8 cellular contexts compared by ENCODE assay signal in genomic region chr7:74288034-74288881, GRCh38. TPM values are rescaled to one million over a fixed set of nuclear protein-coding genes. Genes with fewer than 3 reads are reported as not detected.
DNase-seq lines count a peak whose midpoint lies in the region; ATAC-seq, FAIRE-seq and TF ChIP-seq lines count a peak whose summit lies in the region.

No MANE protein-coding gene starts in this region.

- H3K9ac ChIP-seq in H9 (ENCODE audit: extremely low read depth, insufficient read length, low read length) (no peak overlapping the region), mesenchymal stem cell (ENCODE audit: low read length) (peak overlapping the region; percentile 85)

- no peak overlapping the region for H2BK120ac ChIP-seq in H9 (ENCODE audit: low read depth, low read length, poor library complexity, severe bottlenecking)
- no peak overlapping the region for H2BK120ac ChIP-seq in mesenchymal stem cell (ENCODE audit: low read depth, low read length)

- H3K4ac ChIP-seq in H9 (ENCODE audit: low read depth, low read length) (no peak overlapping the region), mesenchymal stem cell (ENCODE audit: low read depth in 1 of 2, low read length in 2 of 2) (peak overlapping the region in 1 of 2 experiments; percentile 99)

- H3K9me3 Mint-ChIP-seq in H9 = no peaks in the 10 kb centered on the region; a peak in 1 of 5 replicates

- ATAC-seq in HG02840 (IDR thresholded peaks at IDR 0.05; ENCODE audit: low FRiP score, unreplicated experiment) = no peak

- no TSS peak for BruUV-seq in A673 (replicated peaks; lab: Mats Ljungman, UMichigan)

- intact Hi-C loops in A673 (cut with micrococcal nuclease; ENCODE audit: unreplicated experiment) (no loop called here), ascending aorta (cut with DNase I) (no loop called here)

- H2BK15ac ChIP-seq in H9 (ENCODE audit: low read depth, low read length) = no peak overlapping the region
- peak overlapping the region; percentile 34 for H2BK15ac ChIP-seq in mesenchymal stem cell (ENCODE audit: low read depth, poor library complexity, severe bottlenecking)

- H3K27ac ChIP-seq in A673 (ENCODE audit: low read depth, low read length, poor library complexity, severe bottlenecking) = peak overlapping the region; percentile 34
- no peak overlapping the region for H3K27ac ChIP-seq in H9 (ENCODE audit: insufficient read length, low read depth, low read length)
- H3K27ac ChIP-seq in ascending aorta = peak overlapping the region; percentile 69 to 93
- H3K27ac ChIP-seq in mesenchymal stem cell (ENCODE audit: low read length, poor library complexity, severe bottlenecking) = no peak overlapping the region

- H3K4me2 ChIP-seq in H9 (ENCODE audit: insufficient read depth, insufficient read length, low read length) = peak overlapping the region; percentile 93
- H3K4me2 ChIP-seq in mesenchymal stem cell (ENCODE audit: low read length, poor library complexity, severe bottlenecking) = no peak overlapping the region

- H3K79me1 ChIP-seq in H9 (ENCODE audit: insufficient read depth, low read depth, low read length, poor library complexity, severe bottlenecking) (peaks cover 4% of the 10 kb centered on the region), mesenchymal stem cell (replicated peaks; ENCODE audit: low read length, poor library complexity, severe bottlenecking) (peaks cover 3% of the 10 kb centered on the region)

- H3K23me2 ChIP-seq in H9 (ENCODE audit: insufficient read length, low read depth, low read length, poor library complexity, severe bottlenecking) = peaks cover 12% of the 10 kb centered on the region

- H2AK5ac ChIP-seq in H9 (ENCODE audit: insufficient read length, low read length) (no peak overlapping the region), mesenchymal stem cell (ENCODE audit: low read length, severe bottlenecking) (peak overlapping the region; percentile 72)

- CTCF ChIA-PET in A673 (lab: Charles Lee) = no interaction called here

- H4K8ac ChIP-seq in H9 (replicated peaks; ENCODE audit: insufficient read length, low read depth, low read length) (peak overlapping the region; percentile 5), mesenchymal stem cell (ENCODE audit: low read length) (peak overlapping the region; percentile 94)

- DNase-seq in A673 (ENCODE audit: low spot score) (no peak), H9 (no peak), ascending aorta (ENCODE audit: low spot score in 2 of 2) (no peak), mesenchymal stem cell (peak; percentile 45), frontal cortex (ENCODE audit: low spot score in 2 of 2) (no peak), activated gamma-delta T cell treated with Interleukin-2 at 50 U/mL for 16 hours (no peak), SKM-1 treated with dmso at 0.1 percent for 144 hours (lab: John Stamatoyannopoulos, UW; ENCODE audit: unreplicated experiment) (no peak)

- H2AFZ ChIP-seq in H9 (ENCODE audit: low read length) (no peak overlapping the region), mesenchymal stem cell (ENCODE audit: low read depth, low read length) (peak overlapping the region; percentile 85)

- H3T11ph ChIP-seq in H9 (ENCODE audit: low read length) = no peak overlapping the region

- H2BK20ac ChIP-seq in H9 (ENCODE audit: low read depth, low read length, poor library complexity, severe bottlenecking) = no peak overlapping the region

- H3K9me3 ChIP-seq in A673 (ENCODE audit: low read depth, low read length, poor library complexity, severe bottlenecking) (no peaks in the 10 kb centered on the region), H9 (ENCODE audit: control insufficient read depth, low read depth, low read length) (no peaks in the 10 kb centered on the region), ascending aorta (no peaks in the 10 kb centered on the region), mesenchymal stem cell (ENCODE audit: control insufficient read depth, low read length) (no peaks in the 10 kb centered on the region)

- H2BK12ac ChIP-seq in H9 (ENCODE audit: insufficient read length, low read depth, low read length) = no peak overlapping the region
- peak overlapping the region; percentile 94 to 99 for H2BK12ac ChIP-seq in mesenchymal stem cell (ENCODE audit: low read length in 2 of 2)

- H3K14ac ChIP-seq in H9 (ENCODE audit: insufficient read depth, low read length) (no peak overlapping the region), mesenchymal stem cell (ENCODE audit: low read length in 2 of 2) (peak overlapping the region in 1 of 2 experiments; percentile 5)

- H3K36me3 ChIP-seq in A673 (ENCODE audit: insufficient read depth, low read length, poor library complexity, severe bottlenecking) (no peaks in the 10 kb centered on the region), ascending aorta (no peaks in the 10 kb centered on the region), mesenchymal stem cell (ENCODE audit: control insufficient read depth in 1 of 2, insufficient read depth in 2 of 2, low read depth in 1 of 2, low read length in 2 of 2) (no peaks in the 10 kb centered on the region)

- peaks cover 16% of the 10 kb centered on the region; the same call in 1 of the 2 replicates for H3K79me2 ChIP-seq in H9 (ENCODE audit: insufficient read depth, low read length)

- H4K91ac ChIP-seq in H9 (ENCODE audit: insufficient read length, low read depth, low read length) (no peak overlapping the region), mesenchymal stem cell (ENCODE audit: low read length) (peak overlapping the region; percentile 84)

- H3K27me3 ChIP-seq in A673 (replicated peaks; ENCODE audit: insufficient read depth, low read depth, low read length, poor library complexity) (no peaks in the 10 kb centered on the region), H9 (ENCODE audit: insufficient read depth, low read length) (no peaks in the 10 kb centered on the region), ascending aorta (no peaks in the 10 kb centered on the region), mesenchymal stem cell (ENCODE audit: control insufficient read depth in 1 of 2, insufficient read depth in 1 of 2, low read length in 2 of 2) (no peaks in the 10 kb centered on the region)

- TF ChIP-seq CTCF in A673 (conservative IDR thresholded peaks at IDR 0.05; ENCODE audit: low read depth, low read length) (no peak), H9 (conservative IDR thresholded peaks at IDR 0.05) (no peak), ascending aorta (IDR thresholded peaks at IDR 0.05) (no peak)

- no peaks in the 10 kb centered on the region; a peak in 1 of 7 replicates for H3K36me3 Mint-ChIP-seq in H9 (ENCODE audit: insufficient read depth in 1 of 3, low read depth in 3 of 3)

- peaks cover 35 to 46% of the 10 kb centered on the region in 2 experiments for H3K4me1 Mint-ChIP-seq in H9

- H3K18ac ChIP-seq in H9 (ENCODE audit: insufficient read length, low read depth, low read length) (no peak overlapping the region), mesenchymal stem cell (ENCODE audit: low read depth in 1 of 2, low read length in 2 of 2) (peak overlapping the region; percentile 90 to 99)

- peak overlapping the region; percentile 94 for H3K4me3 ChIP-seq in A673 (ENCODE audit: low read depth, low read length, poor library complexity, severe bottlenecking)
- peak overlapping the region; percentile 95 to 99 for H3K4me3 ChIP-seq in ascending aorta
- H3K4me3 ChIP-seq in mesenchymal stem cell (ENCODE audit: insufficient read depth in 1 of 2, low read depth in 1 of 2, low read length in 2 of 2) = peak overlapping the region in 1 of 2 experiments; percentile 82

- H3K4me1 ChIP-seq in A673 (ENCODE audit: insufficient read depth, low read length, poor library complexity, severe bottlenecking) (peaks cover 29% of the 10 kb centered on the region), H9 (ENCODE audit: insufficient read depth, low read length) (no peaks in the 10 kb centered on the region; the same call in 1 of the 2 replicates), ascending aorta (peaks cover 9 to 14% of the 10 kb centered on the region in 2 donors), mesenchymal stem cell (ENCODE audit: control insufficient read depth, insufficient read depth, low read depth, low read length) (peaks cover 25% of the 10 kb centered on the region)

- H2BK5ac ChIP-seq in H9 (ENCODE audit: insufficient read length, low read length) = no peak overlapping the region
- H2BK5ac ChIP-seq in mesenchymal stem cell (ENCODE audit: low read depth, low read length, poor library complexity, severe bottlenecking) = no peak overlapping the region

- FAIRE-seq in frontal cortex (lab: Jason Lieb, UNC) = no peak

- peak overlapping the region in 1 of 3 experiments; percentile 95; a peak in 2 of 7 replicates for H3K27ac Mint-ChIP-seq in H9

- no peak overlapping the region for H3K56ac ChIP-seq in H9 (ENCODE audit: insufficient read length, low read depth, low read length)

- H3K23ac ChIP-seq in H9 (ENCODE audit: insufficient read length, low read depth, low read length) = no peak overlapping the region
- H3K23ac ChIP-seq in mesenchymal stem cell (ENCODE audit: low read length in 2 of 2) = peak overlapping the region in 1 of 2 experiments; percentile 91

- WGBS in H9 (ENCODE audit: extremely low coverage, insufficient read length, low lambda C conversion rate) = no CpG with 5 or more reads among the region's 20 CpGs
- WGBS in mesenchymal stem cell = 42% methylated on average over 16 of the region's 20 CpGs

- POLR2A ChIA-PET in A673 (lab: Charles Lee; ENCODE audit: low non-redundant PET) = no interaction called here

- H4K5ac ChIP-seq in H9 (ENCODE audit: insufficient read length, low read depth, low read length) = no peak overlapping the region

- H4K20me1 ChIP-seq in H9 (ENCODE audit: control insufficient read depth, insufficient read depth, insufficient read length) = no peaks in the 10 kb centered on the region

- peaks cover 42% of the 10 kb centered on the region for H3K27me3 Mint-ChIP-seq in H9 (ENCODE audit: low read depth)

- peak overlapping the region; percentile 74 to 92 for H3K4me3 Mint-ChIP-seq in H9

RNA-seq across cellular contexts. Expression of gene CLIP2, which starts 0.9 kb away (rescaled TPM):
- 28.9 and 33.3 TPM in 2 replicates for total RNA-seq in A673 (2021)
- total RNA-seq in H9 (2021) = 21.6 and 22.5 TPM in 2 replicates
- 50.2 TPM for total RNA-seq in ascending aorta
- polyA plus RNA-seq in mesenchymal stem cell (2013, experiment 1 of 2) = 68.2 TPM
- polyA plus RNA-seq in mesenchymal stem cell (2013, experiment 2 of 2) = 63.3 TPM
- total RNA-seq in frontal cortex = 113 TPM

RNA-seq across cellular contexts. Expression of gene RFC2, which starts 34.1 kb away (rescaled TPM):
- total RNA-seq in A673 (2021) (113 and 125 TPM in 2 replicates), H9 (2021) (73.6 and 76.6 TPM in 2 replicates), ascending aorta (37.7 TPM), frontal cortex (22.4 TPM)
- polyA plus RNA-seq in mesenchymal stem cell (2013, experiment 1 of 2) = 17.3 TPM
- polyA plus RNA-seq in mesenchymal stem cell (2013, experiment 2 of 2) = 16.3 TPM

Comparison
In these comparisons a context has a peak if more than half of its experiments do, and no peak if none do; other contexts are left out.
1. H3K27ac ChIP-seq: peak in A673 (single experiment) and ascending aorta (2 of 2); none in H9 (single experiment) and mesenchymal stem cell (single experiment).